ENCODE assay signal across 1 cellular context in the genomic region with DNA sequence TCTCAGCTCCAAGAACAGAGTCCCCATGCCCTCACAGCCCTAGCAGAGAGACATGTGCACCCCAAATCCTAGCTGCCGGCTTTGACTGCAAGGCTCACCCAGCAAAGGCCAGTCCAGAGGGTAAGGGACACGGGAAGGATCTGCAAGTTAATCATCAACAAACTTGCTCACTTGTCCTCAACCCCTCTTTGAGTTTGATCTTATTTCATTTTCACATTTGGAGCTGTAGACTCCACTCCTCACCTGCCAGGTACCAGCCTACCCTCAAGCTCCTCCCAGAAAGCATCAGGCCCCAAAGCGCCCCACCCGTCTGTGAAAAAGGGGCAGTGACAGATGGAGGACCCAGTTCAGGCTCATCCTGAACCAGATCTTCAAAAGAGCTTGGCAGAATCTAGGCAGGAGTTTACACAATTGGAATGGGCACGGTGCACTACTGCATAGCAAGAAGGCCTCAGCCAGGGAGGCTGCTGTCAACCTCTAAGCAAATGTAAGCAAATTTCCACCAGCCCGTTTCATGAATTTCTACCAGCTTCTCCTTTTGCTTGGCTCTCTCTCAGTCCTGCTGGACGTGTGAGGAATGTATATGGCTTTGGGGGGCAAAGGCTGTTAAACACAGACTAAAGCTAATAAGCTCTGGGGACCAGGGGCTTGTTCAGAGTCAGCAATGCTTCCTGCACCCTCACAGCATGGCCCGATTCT.
TF ChIP-seq lines count a peak whose summit lies in the region.

No MANE protein-coding gene starts in this region.

TF ChIP-seq in HepG2, 621 proteins besides CTCF, POLR2A, EP300 and RAD21 (continued from another document):
- TF ChIP-seq ZNF335 (CRISPR knock-in tag; IDR thresholded peaks at IDR 0.05) (no peak), ZNF274 (CRISPR knock-in tag; IDR thresholded peaks at IDR 0.05) (no peak), ARID2 (CRISPR knock-in tag; IDR thresholded peaks at IDR 0.05; ENCODE audit: borderline replicate concordance) (no peak), JARID2 (CRISPR knock-in tag; IDR thresholded peaks at IDR 0.05; ENCODE audit: insufficient replicate concordance) (no peak), ZNF430 (CRISPR knock-in tag; IDR thresholded peaks at IDR 0.05) (0 out of 2 replicates have a peak, but pooled peaks have one; percentile 35), ZNF570 (CRISPR knock-in tag; IDR thresholded peaks at IDR 0.05; ENCODE audit: borderline replicate concordance) (no peak), HES4 (CRISPR knock-in tag; IDR thresholded peaks at IDR 0.05; ENCODE audit: borderline replicate concordance) (no peak), ZNF30 (CRISPR knock-in tag; IDR thresholded peaks at IDR 0.05) (no peak), ZBTB42 (CRISPR knock-in tag; IDR thresholded peaks at IDR 0.05) (no peak), SRY (CRISPR knock-in tag; IDR thresholded peaks at IDR 0.05) (no peak), KDM5B (CRISPR knock-in tag; IDR thresholded peaks at IDR 0.05; ENCODE audit: borderline replicate concordance) (no peak), ZNF343 (CRISPR knock-in tag; IDR thresholded peaks at IDR 0.05) (no peak), PCBP1 (IDR thresholded peaks at IDR 0.05; ENCODE audit: borderline replicate concordance, low read depth, low read length) (no peak), CEBPG (CRISPR knock-in tag; IDR thresholded peaks at IDR 0.05) (no peak), ATM (IDR thresholded peaks at IDR 0.05; ENCODE audit: borderline replicate concordance) (no peak), ZNF660 (CRISPR knock-in tag; IDR thresholded peaks at IDR 0.05; ENCODE audit: borderline replicate concordance, low read depth) (no peak), ZNF33A (CRISPR knock-in tag; IDR thresholded peaks at IDR 0.05; ENCODE audit: borderline replicate concordance) (no peak), TSC22D2 (CRISPR knock-in tag; IDR thresholded peaks at IDR 0.05; ENCODE audit: borderline replicate concordance) (no peak), TMF1 (CRISPR knock-in tag; IDR thresholded peaks at IDR 0.05; ENCODE audit: low read depth) (no peak), ZNF432 (CRISPR knock-in tag; IDR thresholded peaks at IDR 0.05; ENCODE audit: borderline replicate concordance) (no peak), MBNL3 (CRISPR knock-in tag; conservative IDR thresholded peaks at IDR 0.05) (no peak), ZNF572 (CRISPR knock-in tag; IDR thresholded peaks at IDR 0.05) (no peak)
- TF ChIP-seq, protein P1, sequence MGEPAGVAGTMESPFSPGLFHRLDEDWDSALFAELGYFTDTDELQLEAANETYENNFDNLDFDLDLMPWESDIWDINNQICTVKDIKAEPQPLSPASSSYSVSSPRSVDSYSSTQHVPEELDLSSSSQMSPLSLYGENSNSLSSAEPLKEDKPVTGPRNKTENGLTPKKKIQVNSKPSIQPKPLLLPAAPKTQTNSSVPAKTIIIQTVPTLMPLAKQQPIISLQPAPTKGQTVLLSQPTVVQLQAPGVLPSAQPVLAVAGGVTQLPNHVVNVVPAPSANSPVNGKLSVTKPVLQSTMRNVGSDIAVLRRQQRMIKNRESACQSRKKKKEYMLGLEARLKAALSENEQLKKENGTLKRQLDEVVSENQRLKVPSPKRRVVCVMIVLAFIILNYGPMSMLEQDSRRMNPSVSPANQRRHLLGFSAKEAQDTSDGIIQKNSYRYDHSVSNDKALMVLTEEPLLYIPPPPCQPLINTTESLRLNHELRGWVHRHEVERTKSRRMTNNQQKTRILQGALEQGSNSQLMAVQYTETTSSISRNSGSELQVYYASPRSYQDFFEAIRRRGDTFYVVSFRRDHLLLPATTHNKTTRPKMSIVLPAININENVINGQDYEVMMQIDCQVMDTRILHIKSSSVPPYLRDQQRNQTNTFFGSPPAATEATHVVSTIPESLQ (CRISPR knock-in tag; conservative IDR thresholded peaks at IDR 0.05): no peak
- TF ChIP-seq, protein P2, sequence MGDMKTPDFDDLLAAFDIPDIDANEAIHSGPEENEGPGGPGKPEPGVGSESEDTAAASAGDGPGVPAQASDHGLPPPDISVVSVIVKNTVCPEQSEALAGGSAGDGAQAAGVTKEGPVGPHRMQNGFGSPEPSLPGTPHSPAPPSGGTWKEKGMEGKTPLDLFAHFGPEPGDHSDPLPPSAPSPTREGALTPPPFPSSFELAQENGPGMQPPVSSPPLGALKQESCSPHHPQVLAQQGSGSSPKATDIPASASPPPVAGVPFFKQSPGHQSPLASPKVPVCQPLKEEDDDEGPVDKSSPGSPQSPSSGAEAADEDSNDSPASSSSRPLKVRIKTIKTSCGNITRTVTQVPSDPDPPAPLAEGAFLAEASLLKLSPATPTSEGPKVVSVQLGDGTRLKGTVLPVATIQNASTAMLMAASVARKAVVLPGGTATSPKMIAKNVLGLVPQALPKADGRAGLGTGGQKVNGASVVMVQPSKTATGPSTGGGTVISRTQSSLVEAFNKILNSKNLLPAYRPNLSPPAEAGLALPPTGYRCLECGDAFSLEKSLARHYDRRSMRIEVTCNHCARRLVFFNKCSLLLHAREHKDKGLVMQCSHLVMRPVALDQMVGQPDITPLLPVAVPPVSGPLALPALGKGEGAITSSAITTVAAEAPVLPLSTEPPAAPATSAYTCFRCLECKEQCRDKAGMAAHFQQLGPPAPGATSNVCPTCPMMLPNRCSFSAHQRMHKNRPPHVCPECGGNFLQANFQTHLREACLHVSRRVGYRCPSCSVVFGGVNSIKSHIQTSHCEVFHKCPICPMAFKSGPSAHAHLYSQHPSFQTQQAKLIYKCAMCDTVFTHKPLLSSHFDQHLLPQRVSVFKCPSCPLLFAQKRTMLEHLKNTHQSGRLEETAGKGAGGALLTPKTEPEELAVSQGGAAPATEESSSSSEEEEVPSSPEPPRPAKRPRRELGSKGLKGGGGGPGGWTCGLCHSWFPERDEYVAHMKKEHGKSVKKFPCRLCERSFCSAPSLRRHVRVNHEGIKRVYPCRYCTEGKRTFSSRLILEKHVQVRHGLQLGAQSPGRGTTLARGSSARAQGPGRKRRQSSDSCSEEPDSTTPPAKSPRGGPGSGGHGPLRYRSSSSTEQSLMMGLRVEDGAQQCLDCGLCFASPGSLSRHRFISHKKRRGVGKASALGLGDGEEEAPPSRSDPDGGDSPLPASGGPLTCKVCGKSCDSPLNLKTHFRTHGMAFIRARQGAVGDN (CRISPR knock-in tag; IDR thresholded peaks at IDR 0.05): peak; percentile 23
- TF ChIP-seq, protein P3, sequence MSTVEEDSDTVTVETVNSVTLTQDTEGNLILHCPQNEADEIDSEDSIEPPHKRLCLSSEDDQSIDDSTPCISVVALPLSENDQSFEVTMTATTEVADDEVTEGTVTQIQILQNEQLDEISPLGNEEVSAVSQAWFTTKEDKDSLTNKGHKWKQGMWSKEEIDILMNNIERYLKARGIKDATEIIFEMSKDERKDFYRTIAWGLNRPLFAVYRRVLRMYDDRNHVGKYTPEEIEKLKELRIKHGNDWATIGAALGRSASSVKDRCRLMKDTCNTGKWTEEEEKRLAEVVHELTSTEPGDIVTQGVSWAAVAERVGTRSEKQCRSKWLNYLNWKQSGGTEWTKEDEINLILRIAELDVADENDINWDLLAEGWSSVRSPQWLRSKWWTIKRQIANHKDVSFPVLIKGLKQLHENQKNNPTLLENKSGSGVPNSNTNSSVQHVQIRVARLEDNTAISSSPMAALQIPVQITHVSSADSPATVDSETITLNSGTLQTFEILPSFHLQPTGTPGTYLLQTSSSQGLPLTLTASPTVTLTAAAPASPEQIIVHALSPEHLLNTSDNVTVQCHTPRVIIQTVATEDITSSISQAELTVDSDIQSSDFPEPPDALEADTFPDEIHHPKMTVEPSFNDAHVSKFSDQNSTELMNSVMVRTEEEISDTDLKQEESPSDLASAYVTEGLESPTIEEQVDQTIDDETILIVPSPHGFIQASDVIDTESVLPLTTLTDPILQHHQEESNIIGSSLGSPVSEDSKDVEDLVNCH (CRISPR knock-in tag; IDR thresholded peaks at IDR 0.05): no peak
